27 cellular contexts compared by ENCODE assay signal in genomic region chr14:64422753-64423152, GRCh38. TPM values are rescaled to one million over a fixed set of nuclear protein-coding genes. Genes with fewer than 3 reads are reported as not detected.
DNase-seq lines count a peak whose midpoint lies in the region; ATAC-seq, FAIRE-seq and TF ChIP-seq lines count a peak whose summit lies in the region.
"Had no signal": no experiment of that assay in that cellular context is flagged by ENCODE, and none has a peak within 500 bp of the region (broad histone marks: within the 10 kb centered on the region; RNA-seq: fewer than 3 reads in every experiment).

No MANE protein-coding gene starts in this region.

- no peak for DNase-seq in activated naive CD8-positive, alpha-beta T cell treated with anti-CD3 and anti-CD28 coated beads, Interleukin-2, amount 50 U/mL, for 24 hours
- DNase-seq in activated naive CD8-positive, alpha-beta T cell treated with anti-CD3 and anti-CD28 coated beads for 36 hours: no peak
- no peak for DNase-seq in HTR-8/SVneo (ENCODE audit: insufficient read length, low spot score)
- DNase-seq in GM12878 (ENCODE audit: low read depth, low spot score): no peak
- DNase-seq in HepG2 (ENCODE audit: low spot score): no peak
- DNase-seq: activated CD4-positive, alpha-beta T cell treated with anti-CD3 and anti-CD28 coated beads for 4 hours; activated naive CD8-positive, alpha-beta T cell treated with anti-CD3 and anti-CD28 coated beads, Interleukin-2, amount 10 ng/mL, durations not matched to agents 7 days and 5 days; body of pancreas; effector memory CD8-positive, alpha-beta T cell; EL; esophagus squamous epithelium; hypothalamus; islet precursor cell; NCI-H1105; NCI-H2081; PC-3; SHP77 treated with DMSO at 0.1 percent for 48 hours; stimulated activated CD4-positive, alpha-beta T cell treated with anti-CD3 and anti-CD28 coated beads, Interleukin-15, amount 100 ng/mL, for 24 hours had no signal

- H4K20me1 ChIP-seq in GM12878 (ENCODE audit: control insufficient read depth, insufficient read depth) (no peaks in the 10 kb centered on the region), HepG2 (ENCODE audit: insufficient read depth, low read length) (no peaks in the 10 kb centered on the region)

- BruUV-seq in GM12878 (replicated peaks; lab: Mats Ljungman, UMichigan) (no TSS peak), HepG2 (replicated peaks; lab: Mats Ljungman, UMichigan) (no TSS peak)

- H2AFZ ChIP-seq in GM12878 (ENCODE audit: control insufficient read depth, low read depth, low read length) (no peak overlapping the region), HepG2 (ENCODE audit: low read length) (no peak overlapping the region)

- no peak for TF ChIP-seq RAD21 in GM12878 (IDR thresholded peaks at IDR 0.05; ENCODE audit: insufficient read depth, low read depth, low read length)
- no peak for TF ChIP-seq RAD21 in HepG2 (CRISPR knock-in tag; IDR thresholded peaks at IDR 0.05)

- no peak overlapping the region for H3K4me3 Mint-ChIP-seq in activated naive CD8-positive, alpha-beta T cell treated with anti-CD3 and anti-CD28 coated beads, Interleukin-2, amount 50 U/mL, for 24 hours
- no peak overlapping the region for H3K4me3 Mint-ChIP-seq in activated naive CD8-positive, alpha-beta T cell treated with anti-CD3 and anti-CD28 coated beads for 36 hours
- H3K4me3 Mint-ChIP-seq: activated naive CD8-positive, alpha-beta T cell treated with anti-CD3 and anti-CD28 coated beads, Interleukin-2, amount 10 ng/mL, durations not matched to agents 7 days and 5 days; effector memory CD8-positive, alpha-beta T cell; neural crest cell had no signal

- H3K4me2 ChIP-seq in GM12878 (ENCODE audit: control insufficient read depth, insufficient read depth): no peak overlapping the region
- H3K4me2 ChIP-seq in HepG2 (ENCODE audit: low read depth, low read length): no peak overlapping the region

- POLR2A ChIA-PET in GM12878 (lab: Charles Lee): no interaction called here
- POLR2A ChIA-PET in HepG2 (lab: Yijun Ruan, JAX): interaction anchor here (1.0 kb wide), 1 partner anchor 35 kb away, joined by 6 read pairs; the partner anchor contains the start of gene MTHFD1

- H3K4me1 Mint-ChIP-seq in activated naive CD8-positive, alpha-beta T cell treated with anti-CD3 and anti-CD28 coated beads, Interleukin-2, amount 50 U/mL, for 24 hours: peaks cover 17% of the 10 kb centered on the region
- H3K4me1 Mint-ChIP-seq in activated naive CD8-positive, alpha-beta T cell treated with anti-CD3 and anti-CD28 coated beads for 36 hours: peaks cover 4% of the 10 kb centered on the region

- TF ChIP-seq EP300 in GM12878 (IDR thresholded peaks at IDR 0.05; ENCODE audit: borderline replicate concordance in 1 of 2, control insufficient read depth in 1 of 2, low read depth in 2 of 2, low read length in 2 of 2): no peak
- no peak for TF ChIP-seq EP300 in HepG2 (IDR thresholded peaks at IDR 0.05; ENCODE audit: low read depth in 2 of 2, low read length in 2 of 2)
- no peak for TF ChIP-seq EP300 in HepG2 (CRISPR knock-in tag; IDR thresholded peaks at IDR 0.05; ENCODE audit: borderline replicate concordance)

- SMC1A ChIA-PET in GM12878 (lab: Charles Lee; ENCODE audit: uncharacterized antibody, unreplicated experiment): interaction anchor here (0.7 to 1.9 kb wide), 6 partner anchors 21 to 400 kb away, joined by 3 to 5 read pairs (median 4); no protein-coding TSS in a partner anchor

- intact Hi-C loops in GM12878 (cut with micrococcal nuclease; ENCODE audit: unreplicated experiment): no loop called here
- intact Hi-C loops in HepG2 (cut with micrococcal nuclease; ENCODE audit: unreplicated experiment): no loop called here

- no peaks in the 10 kb centered on the region for H3K9me3 ChIP-seq in GM12878 (replicated peaks; ENCODE audit: control insufficient read depth, insufficient read depth, low read length)
- H3K9me3 ChIP-seq in HepG2 (ENCODE audit: low read length): no peaks in the 10 kb centered on the region
- H3K9me3 ChIP-seq: body of pancreas, esophagus squamous epithelium, gastroesophageal sphincter had no signal

- in situ Hi-C loops in GM12878 (cut with MboI) (no loop called here), HepG2 (cut with HindIII; ENCODE audit: extremely low pct_ligation_motif_present, low pct_unique_long_range_greater_than_20kb) (no loop called here)

- peak overlapping the region; percentile 10 for H3K27ac Mint-ChIP-seq in activated naive CD8-positive, alpha-beta T cell treated with anti-CD3 and anti-CD28 coated beads, Interleukin-2, amount 50 U/mL, for 24 hours
- H3K27ac Mint-ChIP-seq in activated naive CD8-positive, alpha-beta T cell treated with anti-CD3 and anti-CD28 coated beads for 36 hours: no peak overlapping the region
- H3K27ac Mint-ChIP-seq: activated naive CD8-positive, alpha-beta T cell treated with anti-CD3 and anti-CD28 coated beads, Interleukin-2, amount 10 ng/mL, durations not matched to agents 7 days and 5 days; effector memory CD8-positive, alpha-beta T cell had no signal

- no peaks in the 10 kb centered on the region for H3K27me3 Mint-ChIP-seq in activated naive CD8-positive, alpha-beta T cell treated with anti-CD3 and anti-CD28 coated beads, Interleukin-2, amount 50 U/mL, for 24 hours
- no peaks in the 10 kb centered on the region for H3K27me3 Mint-ChIP-seq in activated naive CD8-positive, alpha-beta T cell treated with anti-CD3 and anti-CD28 coated beads for 36 hours
- H3K27me3 Mint-ChIP-seq: activated naive CD8-positive, alpha-beta T cell treated with anti-CD3 and anti-CD28 coated beads, Interleukin-2, amount 10 ng/mL, durations not matched to agents 7 days and 5 days; effector memory CD8-positive, alpha-beta T cell had no signal

- H3K79me2 ChIP-seq in GM12878 (ENCODE audit: control insufficient read depth, insufficient read depth, low read length) (no peaks in the 10 kb centered on the region), HepG2 (ENCODE audit: insufficient read depth, low read length) (no peaks in the 10 kb centered on the region)

- H3K4me1 ChIP-seq in GM12878 (ENCODE audit: control insufficient read depth, insufficient read depth, low read length): peaks cover 3% of the 10 kb centered on the region; the same call in 1 of the 2 replicates
- no peaks in the 10 kb centered on the region for H3K4me1 ChIP-seq in HepG2 (ENCODE audit: insufficient read depth, low read length)
- H3K4me1 ChIP-seq: body of pancreas, esophagus squamous epithelium, gastroesophageal sphincter had no signal

- RAD21 ChIA-PET in GM12878 (lab: Charles Lee; ENCODE audit: unreplicated experiment): interaction anchor here (0.6 to 1.8 kb wide), 3 partner anchors 23 to 714 kb away, joined by 3 to 5 read pairs (median 3); no protein-coding TSS in a partner anchor

- no peak for TF ChIP-seq POLR2A in GM12878 (IDR thresholded peaks at IDR 0.05; ENCODE audit: low read depth, low read length)
- no peak for TF ChIP-seq POLR2A in HepG2 (IDR thresholded peaks at IDR 0.05; ENCODE audit: insufficient read depth in 1 of 2, low read depth in 2 of 2, low read length in 2 of 2)

- FAIRE-seq in HTR-8/SVneo (lab: Jason Lieb, UNC): peak; percentile 98
- FAIRE-seq in GM12878 (lab: Jason Lieb, UNC): no peak
- FAIRE-seq in HepG2 (lab: Jason Lieb, UNC): no peak
- FAIRE-seq: TTC549 had no signal

- peaks cover 79% of the 10 kb centered on the region for H3K36me3 Mint-ChIP-seq in activated naive CD8-positive, alpha-beta T cell treated with anti-CD3 and anti-CD28 coated beads, Interleukin-2, amount 50 U/mL, for 24 hours (ENCODE audit: low read depth)
- H3K36me3 Mint-ChIP-seq in activated naive CD8-positive, alpha-beta T cell treated with anti-CD3 and anti-CD28 coated beads for 36 hours: peaks cover 44% of the 10 kb centered on the region

- H3K4me3 ChIP-seq in GM12878: no peak overlapping the region
- no peak overlapping the region for H3K4me3 ChIP-seq in HepG2 (replicated peaks in 1 of 3; ENCODE audit: insufficient read depth in 1 of 3, low read depth in 2 of 3, low read length in 3 of 3)
- H3K4me3 ChIP-seq: body of pancreas, esophagus squamous epithelium, gastroesophageal sphincter had no signal

- H3K36me3 ChIP-seq in GM12878 (ENCODE audit: control insufficient read depth in 2 of 2, insufficient read depth in 2 of 2, low read length in 1 of 2) (peaks cover 19 to 28% of the 10 kb centered on the region in 2 experiments), HepG2 (replicated peaks in 1 of 2; ENCODE audit: control insufficient read depth in 1 of 2, insufficient read depth in 2 of 2, low read length in 2 of 2) (peaks cover 27 to 76% of the 10 kb centered on the region in 2 experiments)

- no peak overlapping the region for H3K9ac ChIP-seq in GM12878 (ENCODE audit: control insufficient read depth, insufficient read depth, low read length)
- no peak overlapping the region for H3K9ac ChIP-seq in HepG2 (ENCODE audit: insufficient read depth, low read depth, low read length)

- no peaks in the 10 kb centered on the region for H3K27me3 ChIP-seq in GM12878 (replicated peaks in 1 of 2; ENCODE audit: control insufficient read depth in 2 of 2, insufficient read depth in 2 of 2, low read length in 1 of 2)
- no peaks in the 10 kb centered on the region for H3K27me3 ChIP-seq in HepG2 (ENCODE audit: control insufficient read depth in 1 of 2, insufficient read depth in 2 of 2, low read length in 2 of 2)
- H3K27me3 ChIP-seq: body of pancreas, esophagus squamous epithelium, gastroesophageal sphincter had no signal

- CTCF ChIA-PET in GM12878 (lab: Yijun Ruan, JAX) (interaction anchor here (0.7 to 2.8 kb wide), 4 partner anchors 8 to 88 kb away, joined by 3 to 22 read pairs (median 9); no protein-coding TSS in a partner anchor), HepG2 (lab: Yijun Ruan, JAX; ENCODE audit: low intra/inter-chr PET ratio, low total read pairs) (no interaction called here)

- TF ChIP-seq CTCF in GM12878 (IDR thresholded peaks at IDR 0.05 in 2 of 3, conservative IDR thresholded peaks at IDR 0.05 in 1 of 3; ENCODE audit: control insufficient read depth in 2 of 3, extremely low read depth in 1 of 3, insufficient read depth in 1 of 3, low read depth in 3 of 3, low read length in 3 of 3) (no peak), HepG2 (CRISPR knock-in tag; IDR thresholded peaks at IDR 0.05) (no peak)

- 2% methylated on average over 7 of the region's 7 CpGs for WGBS in GM12878 (ENCODE audit: insufficient coverage, insufficient replicate concordance, low lambda C conversion rate, missing lambda C conversion rate)
- 96% methylated on average over 7 of the region's 7 CpGs for WGBS in HepG2 (ENCODE audit: low lambda C conversion rate)

- no peaks in the 10 kb centered on the region for H3K9me3 Mint-ChIP-seq in activated naive CD8-positive, alpha-beta T cell treated with anti-CD3 and anti-CD28 coated beads, Interleukin-2, amount 50 U/mL, for 24 hours
- H3K9me3 Mint-ChIP-seq in activated naive CD8-positive, alpha-beta T cell treated with anti-CD3 and anti-CD28 coated beads for 36 hours: no peaks in the 10 kb centered on the region
- H3K9me3 Mint-ChIP-seq: activated naive CD8-positive, alpha-beta T cell treated with anti-CD3 and anti-CD28 coated beads, Interleukin-2, amount 10 ng/mL, durations not matched to agents 7 days and 5 days; effector memory CD8-positive, alpha-beta T cell; neural crest cell had no signal

- H3K27ac ChIP-seq in GM12878 (ENCODE audit: control insufficient read depth, insufficient read depth) (peak overlapping the region; percentile 24; the same call in 1 of the 2 replicates), HepG2 (ENCODE audit: extremely low read length, insufficient read depth, low read length) (no peak overlapping the region)
- H3K27ac ChIP-seq: body of pancreas, esophagus squamous epithelium, gastroesophageal sphincter, HL-60 had no signal

- ATAC-seq in activated naive CD8-positive, alpha-beta T cell treated with anti-CD3 and anti-CD28 coated beads, Interleukin-2, amount 50 U/mL, for 24 hours: peak; percentile 79
- no peak for ATAC-seq in GM12878
- ATAC-seq in GM18511 (IDR thresholded peaks at IDR 0.05; ENCODE audit: unreplicated experiment): no peak
- ATAC-seq in HG02981 (IDR thresholded peaks at IDR 0.05; ENCODE audit: unreplicated experiment): no peak
- ATAC-seq in esophagus mucosa: no peak
- ATAC-seq in HepG2: no peak
- ATAC-seq: body of pancreas; effector memory CD8-positive, alpha-beta T cell; gastroesophageal sphincter; HCT116; PC-3; sciatic nerve had no signal

RNA-seq across cellular contexts. Expression of gene MTHFD1, which starts 34.6 kb away (rescaled TPM):
- 100 to 1,000 TPM; 266 to 269 TPM for total RNA-seq in activated naive CD8-positive, alpha-beta T cell treated with anti-CD3 and anti-CD28 coated beads for 36 hours
- 224 and 245 TPM in 2 replicates for total RNA-seq in GM12878 (2013; cell fraction: nucleolus; rRNA removed)
- total RNA-seq in GM12878 (2014; rRNA removed) (153 and 160 TPM in 2 replicates), GM12878 (2014; rRNA removed; fragmentation: Illumina TruSeq; extraction: Trizol) (114 and 123 TPM in 2 replicates), GM12878 (2021) (237 and 261 TPM in 2 replicates), esophagus mucosa (76.0 TPM), HepG2 (2016; rRNA removed; fragmentation: Illumina TruSeq; extraction: Trizol) (106 and 186 TPM in 2 replicates)
- 70.5 TPM for polyA plus RNA-seq in GM12878 (2011; ENCODE audit: low read depth)
- polyA plus RNA-seq in GM12878 (2011; rRNA removed) (81.9 and 99.3 TPM in 2 replicates), GM12878 (2014; fragmentation: Illumina TruSeq; extraction: Trizol) (210 TPM in 2 replicates), GM12878 (2014; fragmentation: Nextera tagmentation; extraction: Ambion mirVana) (100 to 1,000 TPM; 140 to 177 TPM), GM12878 (2014; rRNA removed) (169 and 181 TPM in 2 replicates), GM12878 (2016; fragmentation: Nextera tagmentation; extraction: Ambion mirVana) (100 to 1,000 TPM; 301 to 310 TPM), HepG2 (2011; rRNA removed) (31.0 and 33.6 TPM in 2 replicates)
- polyA plus RNA-seq in GM12878 (2011; cell fraction: cytosol; rRNA removed): 95.3 and 103 TPM in 2 replicates
- 103 and 135 TPM in 2 replicates for polyA plus RNA-seq in GM12878 (2011; cell fraction: nucleus; rRNA removed)
- polyA plus RNA-seq in GM12878 (2012): 100 and 109 TPM in 2 replicates
- 130 and 154 TPM in 2 replicates for polyA minus RNA-seq in GM12878 (2011; rRNA and poly(A)+ RNA removed)
- 96.6 and 126 TPM in 2 replicates for polyA minus RNA-seq in GM12878 (2011; cell fraction: cytosol; rRNA and poly(A)+ RNA removed)
- 71.6 and 111 TPM in 2 replicates for polyA minus RNA-seq in GM12878 (2011; cell fraction: nucleus; rRNA and poly(A)+ RNA removed)
- total RNA-seq in HepG2 (2016; cell fraction: cytosol; rRNA removed; fragmentation: Illumina TruSeq; extraction: Trizol; ENCODE audit: low read depth): 27.7 and 41.1 TPM in 2 replicates
- total RNA-seq in HepG2 (2016; cell fraction: insoluble cytoplasmic fraction; rRNA removed; fragmentation: Illumina TruSeq; extraction: Trizol): 106 and 176 TPM in 2 replicates
- 37.7 and 38.9 TPM in 2 replicates for total RNA-seq in HepG2 (2016; cell fraction: membrane; rRNA removed; fragmentation: Illumina TruSeq; extraction: Trizol)
- 117 and 125 TPM in 2 replicates for total RNA-seq in HepG2 (2016; cell fraction: nucleus; rRNA removed; fragmentation: Illumina TruSeq; extraction: Trizol)
- polyA plus RNA-seq in HepG2 (2011; cell fraction: cytosol; rRNA removed): 24.6 and 25.3 TPM in 2 replicates
- polyA plus RNA-seq in HepG2 (2011; cell fraction: nucleus; rRNA removed): 36.7 and 38.0 TPM in 2 replicates
- 65.7 and 92.6 TPM in 2 replicates for polyA plus RNA-seq in HepG2 (2012)
- 15.0 and 19.1 TPM in 2 replicates for polyA plus RNA-seq in HepG2 (2016; cell fraction: cytosol; fragmentation: Illumina TruSeq; extraction: Trizol; ENCODE audit: low read depth)
- 175 and 178 TPM in 2 replicates for polyA plus RNA-seq in HepG2 (2016; cell fraction: insoluble cytoplasmic fraction; fragmentation: Illumina TruSeq; extraction: Trizol; ENCODE audit: low read depth)
- 28.8 and 31.3 TPM in 2 replicates for polyA plus RNA-seq in HepG2 (2016; cell fraction: membrane; fragmentation: Illumina TruSeq; extraction: Trizol; ENCODE audit: low read depth)
- 154 and 168 TPM in 2 replicates for polyA plus RNA-seq in HepG2 (2016; cell fraction: nucleus; fragmentation: Illumina TruSeq; extraction: Trizol; ENCODE audit: insufficient read depth, low read depth)
- polyA minus RNA-seq in HepG2 (2011; rRNA and poly(A)+ RNA removed; ENCODE audit: low replicate concordance): 55.0 and 195 TPM in 2 replicates
- polyA minus RNA-seq in HepG2 (2011; cell fraction: cytosol; rRNA and poly(A)+ RNA removed): 51.5 and 63.7 TPM in 2 replicates
- polyA minus RNA-seq in HepG2 (2011; cell fraction: nucleus; rRNA and poly(A)+ RNA removed): 76.7 and 120 TPM in 2 replicates

RNA-seq across cellular contexts. Expression of gene AKAP5, which starts 42.5 kb away (rescaled TPM):
- total RNA-seq in activated naive CD8-positive, alpha-beta T cell treated with anti-CD3 and anti-CD28 coated beads for 36 hours: 1 to 10 TPM; 1.2 to 1.4 TPM
- total RNA-seq in GM12878 (2013; cell fraction: nucleolus; rRNA removed): 4.3 and 4.8 TPM in 2 replicates
- total RNA-seq in GM12878 (2014; rRNA removed) (3.8 and 4.4 TPM in 2 replicates), GM12878 (2014; rRNA removed; fragmentation: Illumina TruSeq; extraction: Trizol) (5.1 TPM in 2 replicates), GM12878 (2021) (3.7 and 4.0 TPM in 2 replicates), esophagus mucosa (0.16 TPM), HepG2 (2016; rRNA removed; fragmentation: Illumina TruSeq; extraction: Trizol) (1.5 and 2.1 TPM in 2 replicates)
- 1.1 TPM for polyA plus RNA-seq in GM12878 (2011; ENCODE audit: low read depth)
- polyA plus RNA-seq in GM12878 (2011; rRNA removed) (1.6 and 3.1 TPM in 2 replicates), GM12878 (2014; fragmentation: Illumina TruSeq; extraction: Trizol) (3.4 and 3.9 TPM in 2 replicates), GM12878 (2014; fragmentation: Nextera tagmentation; extraction: Ambion mirVana) (1 to 10 TPM in 1 of 2 experiments, under 1 TPM in 1; 0.45 to 1.5 TPM), GM12878 (2014; rRNA removed) (1.7 and 1.8 TPM in 2 replicates), GM12878 (2016; fragmentation: Nextera tagmentation; extraction: Ambion mirVana) (under 1 TPM; 0.55 to 0.90 TPM), HepG2 (2011; rRNA removed) (0.13 and 0.18 TPM in 2 replicates)
- 0.69 TPM in 2 replicates for polyA plus RNA-seq in GM12878 (2011; cell fraction: cytosol; rRNA removed)
- 0.98 and 0.99 TPM in 2 replicates for polyA plus RNA-seq in GM12878 (2011; cell fraction: nucleus; rRNA removed)
- 1.4 and 1.5 TPM in 2 replicates for polyA plus RNA-seq in GM12878 (2012)
- 1.6 and 2.3 TPM in 2 replicates for polyA minus RNA-seq in GM12878 (2011; rRNA and poly(A)+ RNA removed)
- polyA minus RNA-seq in GM12878 (2011; cell fraction: cytosol; rRNA and poly(A)+ RNA removed): 0.80 and 1.4 TPM in 2 replicates
- polyA minus RNA-seq in GM12878 (2011; cell fraction: nucleus; rRNA and poly(A)+ RNA removed): 2.3 and 3.2 TPM in 2 replicates
- total RNA-seq in HepG2 (2016; cell fraction: cytosol; rRNA removed; fragmentation: Illumina TruSeq; extraction: Trizol; ENCODE audit: low read depth): 0.10 and 0.18 TPM in 2 replicates
- total RNA-seq in HepG2 (2016; cell fraction: insoluble cytoplasmic fraction; rRNA removed; fragmentation: Illumina TruSeq; extraction: Trizol): 1.4 and 1.9 TPM in 2 replicates
- 0.86 and 0.99 TPM in 2 replicates for total RNA-seq in HepG2 (2016; cell fraction: membrane; rRNA removed; fragmentation: Illumina TruSeq; extraction: Trizol)
- 2.1 TPM in 2 replicates for total RNA-seq in HepG2 (2016; cell fraction: nucleus; rRNA removed; fragmentation: Illumina TruSeq; extraction: Trizol)
- polyA plus RNA-seq in HepG2 (2011; cell fraction: cytosol; rRNA removed): 0.08 and 0.12 TPM in 2 replicates
- polyA plus RNA-seq in HepG2 (2011; cell fraction: nucleus; rRNA removed): 0.05 and 0.12 TPM in 2 replicates
- polyA plus RNA-seq in HepG2 (2012): 0.13 and 0.47 TPM in 2 replicates
- polyA plus RNA-seq in HepG2 (2016; cell fraction: cytosol; fragmentation: Illumina TruSeq; extraction: Trizol; ENCODE audit: low read depth): 0.11 TPM in 2 replicates
- 1.3 and 1.5 TPM in 2 replicates for polyA plus RNA-seq in HepG2 (2016; cell fraction: insoluble cytoplasmic fraction; fragmentation: Illumina TruSeq; extraction: Trizol; ENCODE audit: low read depth)
- polyA plus RNA-seq in HepG2 (2016; cell fraction: membrane; fragmentation: Illumina TruSeq; extraction: Trizol; ENCODE audit: low read depth): 0.46 and 0.49 TPM in 2 replicates
- polyA plus RNA-seq in HepG2 (2016; cell fraction: nucleus; fragmentation: Illumina TruSeq; extraction: Trizol; ENCODE audit: insufficient read depth, low read depth): 1.1 and 1.2 TPM in 2 replicates
- polyA minus RNA-seq in HepG2 (2011; rRNA and poly(A)+ RNA removed; ENCODE audit: low replicate concordance): 0.12 and 0.82 TPM in 2 replicates
- polyA minus RNA-seq in HepG2 (2011; cell fraction: cytosol; rRNA and poly(A)+ RNA removed): 0.30 and 0.35 TPM in 2 replicates
- polyA minus RNA-seq in HepG2 (2011; cell fraction: nucleus; rRNA and poly(A)+ RNA removed): 0.90 and 1.6 TPM in 2 replicates
